Comparison of ENCODE assay signal across 32 cellular contexts in genomic region chr5:29378104-29378503, GRCh38.
"Had no signal": no experiment of that assay in that cellular context is flagged by ENCODE, and none has a peak within 500 bp of the region (broad histone marks: within the 10 kb centered on the region; RNA-seq: fewer than 3 reads in every experiment).

No MANE protein-coding gene starts in this region.

- H3K9me3 ChIP-seq: adrenal gland, ascending aorta, body of pancreas, breast epithelium, colonic mucosa had no signal

- H3K4me1 ChIP-seq: adrenal gland, ascending aorta, body of pancreas, breast epithelium, colonic mucosa had no signal

- H3K27me3 ChIP-seq: adrenal gland, ascending aorta, body of pancreas, brain microvascular endothelial cell, breast epithelium, cardiac muscle cell, colonic mucosa had no signal

- DNase-seq: activated effector memory CD4-positive, alpha-beta T cell treated with anti-CD3 and anti-CD28 coated beads, Interleukin-2, amount 50 U/mL, for 16 hours; activated effector memory CD4-positive, alpha-beta T cell treated with Interleukin-2 at 50 U/mL for 16 hours; activated gamma-delta T cell; activated gamma-delta T cell treated with Interleukin-2 at 50 U/mL for 16 hours; activated naive CD4-positive, alpha-beta T cell; activated naive CD4-positive, alpha-beta T cell treated with anti-CD3 and anti-CD28 coated beads for 36 hours; activated naive CD4-positive, alpha-beta T cell treated with anti-CD3 and anti-CD28 coated beads, Interleukin-2, amount 10 ng/mL, durations not matched to agents 7 days and 5 days; activated naive CD4-positive, alpha-beta T cell treated with anti-CD3 and anti-CD28 coated beads, Interleukin-2, amount 50 U/mL, for 16 hours; activated naive CD4-positive, alpha-beta T cell treated with Interleukin-2 at 50 U/mL for 16 hours; activated naive CD8-positive, alpha-beta T cell treated with anti-CD3 and anti-CD28 coated beads for 36 hours; activated naive CD8-positive, alpha-beta T cell treated with anti-CD3 and anti-CD28 coated beads, Interleukin-2, amount 10 ng/mL, durations not matched to agents 7 days and 5 days; activated naive CD8-positive, alpha-beta T cell treated with anti-CD3 and anti-CD28 coated beads, Interleukin-2, amount 50 U/mL, for 24 hours; activated T-cell treated with anti-CD3 and anti-CD28 coated beads, Interleukin-2, amount 50 U/mL, for 4 hours; activated T-cell treated with anti-CD3 and anti-CD28 coated beads, Interleukin-2, amount 50 U/mL, for 48 hours; activated T-cell treated with anti-CD3 and anti-CD28 coated beads, Interleukin-2, amount 50 U/mL, for 72 hours; adrenal gland; amniotic stem cell; amygdala; anterior cingulate cortex; aorta; body of pancreas; brain microvascular endothelial cell; caudate nucleus; central memory CD4-positive, alpha-beta T cell; colonic mucosa had no signal

- H3K27ac ChIP-seq: adrenal gland, ascending aorta, body of pancreas, brain microvascular endothelial cell, breast epithelium, cardiac muscle cell, colonic mucosa had no signal

- ATAC-seq: activated naive CD4-positive, alpha-beta T cell treated with anti-CD3 and anti-CD28 coated beads, Interleukin-2, amount 50 U/mL, for 72 hours; activated naive CD8-positive, alpha-beta T cell treated with anti-CD3 and anti-CD28 coated beads, Interleukin-2, amount 50 U/mL, for 24 hours; activated T-cell treated with anti-CD3 and anti-CD28 coated beads, Interleukin-2, amount 50 U/mL, for 4 hours; activated T-cell treated with anti-CD3 and anti-CD28 coated beads, Interleukin-2, amount 50 U/mL, for 72 hours; activated T-helper 17 cell treated with anti-CD3 and anti-CD28 coated beads, Interleukin-2, amount 50 U/mL, for 72 hours; body of pancreas had no signal

- H3K4me3 ChIP-seq: adrenal gland, ascending aorta, body of pancreas, breast epithelium, cardiac muscle cell, colonic mucosa had no signal

- FAIRE-seq: astrocyte, bronchial epithelial cell had no signal

- H3K36me3 ChIP-seq: adrenal gland, ascending aorta, brain microvascular endothelial cell, breast epithelium, cardiac muscle cell, colonic mucosa had no signal
